Comparison of ENCODE assay signal across 29 cellular contexts in the genomic region with DNA sequence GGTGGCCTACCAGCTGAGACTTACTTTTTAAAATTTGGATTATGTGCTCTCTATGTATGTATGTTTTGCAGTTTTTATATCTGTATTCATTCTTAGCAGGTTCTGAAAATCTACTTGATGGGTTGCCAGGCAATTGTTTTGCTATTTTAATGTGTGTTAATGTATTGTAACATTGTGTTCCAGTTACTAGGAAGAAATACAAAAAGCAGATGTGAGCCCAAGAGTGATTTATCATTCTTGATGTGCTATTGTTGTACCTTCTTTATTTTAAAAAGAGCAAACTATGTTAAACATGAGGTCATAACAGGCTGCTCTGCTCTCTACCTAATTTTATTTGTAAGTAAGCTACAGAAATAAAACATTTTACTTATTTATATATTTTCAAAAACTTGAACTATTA.
"Had no signal": no experiment of that assay in that cellular context is flagged by ENCODE, and none has a peak within 500 bp of the region (broad histone marks: within the 10 kb centered on the region; RNA-seq: fewer than 3 reads in every experiment).

No MANE protein-coding gene starts in this region.

- H3K9me3 ChIP-seq: adrenal gland, Peyer's patch, SJSA1 had no signal

- H3K4me3 ChIP-seq: adrenal gland, Peyer's patch, SJSA1 had no signal

- H3K4me1 ChIP-seq: adrenal gland, Peyer's patch, SJSA1 had no signal

- H3K27ac ChIP-seq: Peyer's patch, RWPE1, SJSA1 had no signal

- DNase-seq: activated CD4-positive, alpha-beta T cell treated with anti-CD3 and anti-CD28 coated beads for 48 hours; activated CD4-positive, alpha-beta T cell treated with anti-CD3 and anti-CD28 coated beads, Interleukin-2, amount 50 U/mL, for 4 hours; activated CD8-positive, alpha-beta memory T cell treated with anti-CD3 and anti-CD28 coated beads, Interleukin-2, amount 50 U/mL, for 48 hours; activated CD8-positive, alpha-beta T cell treated with anti-CD3 and anti-CD28 coated beads, Interleukin-2, amount 10 ng/mL, durations not matched to agents 7 days and 5 days; activated naive CD4-positive, alpha-beta T cell treated with anti-CD3 and anti-CD28 coated beads, Interleukin-2, amount 50 U/mL, for 16 hours; activated naive CD8-positive, alpha-beta T cell treated with anti-CD3 and anti-CD28 coated beads, Interleukin-2, amount 10 ng/mL, durations not matched to agents 7 days and 5 days; activated T-cell treated with anti-CD3 and anti-CD28 coated beads, Interleukin-2, amount 50 U/mL, for 1 hour; adrenal gland; anterior cingulate cortex; Kasumi-1; KBM-7; NCI-H1048; NCI-H1417; NCI-H1694; NCI-H2029; NCI-H2107; NCI-H2171 treated with DMSO at 0.1 percent for 48 hours; NCI-H226; NCI-H510A; NCI-H526 treated with DMSO at 0.1 percent for 48 hours; NK-92 treated with Interleukin-12 subunit alpha and Interleukin-12 subunit beta, amount 100 ng/mL, for 24 hours; OCI-M1; Peyer's patch; Right ventricle myocardium superior; SW 1271 had no signal

- ATAC-seq: activated CD4-positive, CD25-positive, alpha-beta regulatory T cell treated with anti-CD3 and anti-CD28 coated beads, Interleukin-2, amount 50 U/mL, for 24 hours; activated CD8-positive, alpha-beta T cell treated with anti-CD3 and anti-CD28 coated beads, Interleukin-2, amount 10 ng/mL, durations not matched to agents 7 days and 5 days; SK-N-SH treated with all-trans-retinoic acid at 6 μM for 48 hours had no signal

- H3K27me3 ChIP-seq: adrenal gland, Peyer's patch, SJSA1 had no signal

- H3K36me3 ChIP-seq: adrenal gland, Peyer's patch, SJSA1 had no signal
